ENCODE assay signal across 23 cellular contexts in genomic region chr11:99464985-99465384, GRCh38.
"Had no signal": no experiment of that assay in that cellular context is flagged by ENCODE, and none has a peak within 500 bp of the region (broad histone marks: within the 10 kb centered on the region; RNA-seq: fewer than 3 reads in every experiment).

No MANE protein-coding gene starts in this region.

- H3K79me2 ChIP-seq: hepatocyte had no signal

- ATAC-seq: foreskin keratinocyte, gastroesophageal sphincter, heart left ventricle, left cardiac atrium, left lung, left ventricle myocardium superior, lower lobe of right lung, mucosa of descending colon had no signal

- H3K4me1 ChIP-seq: esophagus muscularis mucosa, foreskin keratinocyte, gastroesophageal sphincter, heart left ventricle, left lung, lower lobe of right lung had no signal

- H3K27me3 ChIP-seq: dorsolateral prefrontal cortex, esophagus muscularis mucosa, foreskin keratinocyte, gastroesophageal sphincter, heart left ventricle, hepatocyte, left lung had no signal

- H3K4me3 ChIP-seq: coronary artery, dorsolateral prefrontal cortex, esophagus muscularis mucosa, gastroesophageal sphincter, heart left ventricle, hepatocyte, left lung, lower lobe of right lung, mucosa of descending colon had no signal

- H3K4me2 ChIP-seq: hepatocyte had no signal

- FAIRE-seq: colon, endothelial cell of umbilical vein, frontal cortex, keratinocyte had no signal

- H3K9me3 ChIP-seq: esophagus muscularis mucosa, gastroesophageal sphincter, heart left ventricle, lower lobe of right lung had no signal

- H3K27ac ChIP-seq: coronary artery, dorsolateral prefrontal cortex, esophagus muscularis mucosa, foreskin keratinocyte, gastroesophageal sphincter, heart left ventricle, hepatocyte, left lung, lower lobe of right lung had no signal

- H3K36me3 ChIP-seq: esophagus muscularis mucosa, gastroesophageal sphincter, heart left ventricle, left lung, lower lobe of right lung had no signal

- DNase-seq: dermis blood vessel endothelial cell; dorsolateral prefrontal cortex; effector CD4-positive, alpha-beta T cell; effector memory CD4-positive, alpha-beta T cell; foreskin keratinocyte; heart left ventricle; hypothalamus; immature natural killer cell; left cardiac atrium; left lung; left ventricle myocardium superior; lower lobe of right lung; mesenchymal stem cell; mucosa of descending colon; naive B cell had no signal

- H2AFZ ChIP-seq: hepatocyte had no signal
